ENCODE assay signal across 16 cellular contexts in the genomic region with DNA sequence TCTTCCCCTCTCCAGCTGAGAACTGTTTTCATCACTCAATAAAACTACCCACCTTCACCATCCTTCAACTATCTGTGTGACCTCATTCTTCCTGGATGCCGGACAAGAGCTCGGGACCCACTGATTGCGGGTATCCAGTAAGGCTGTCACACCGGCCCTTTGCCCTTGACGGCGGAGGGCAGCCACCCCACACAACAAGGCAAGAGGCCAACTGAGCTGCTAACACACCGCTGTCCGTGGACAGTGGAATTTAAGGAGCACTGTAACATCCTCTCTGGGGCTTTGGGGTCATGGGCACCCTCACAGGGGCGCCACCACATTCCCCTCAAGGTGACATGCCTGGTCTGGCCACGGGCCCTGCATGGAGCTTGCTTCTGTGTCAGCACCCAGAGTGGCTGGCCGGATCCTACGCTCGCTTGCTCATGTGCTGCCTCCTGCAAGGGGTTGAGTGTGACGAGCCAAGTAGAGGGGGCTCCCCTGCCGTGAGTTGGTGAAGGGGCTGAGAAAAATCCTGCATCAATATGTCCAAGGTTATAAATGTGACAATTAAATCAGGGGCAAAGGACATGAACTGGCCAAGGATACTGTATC.
"Had no signal": no experiment of that assay in that cellular context is flagged by ENCODE, and none has a peak within 500 bp of the region (broad histone marks: within the 10 kb centered on the region; RNA-seq: fewer than 3 reads in every experiment).

No MANE protein-coding gene starts in this region.

- H3K9me3 Mint-ChIP-seq: central memory CD8-positive, alpha-beta T cell; natural killer cell treated with Interleukin-12 subunit alpha and Interleukin-12 subunit beta and Interleukin-15 and Interleukin-18, amount 100 ng/mL, for 72 hours had no signal

- ATAC-seq: esophagus mucosa, left lobe of liver, lower lobe of right lung had no signal

- H3K4me3 ChIP-seq: lower lobe of right lung, prostate gland, sigmoid colon, skin epidermis had no signal

- H3K4me1 ChIP-seq: lower lobe of right lung, parathyroid adenoma, prostate gland had no signal

- H3K27ac ChIP-seq: lower lobe of right lung, parathyroid adenoma, prostate gland, sigmoid colon, skin epidermis had no signal

- H3K27ac Mint-ChIP-seq: natural killer cell treated with Interleukin-12 subunit alpha and Interleukin-12 subunit beta and Interleukin-15 and Interleukin-18, amount 100 ng/mL, for 72 hours had no signal

- H3K36me3 Mint-ChIP-seq: natural killer cell treated with Interleukin-12 subunit alpha and Interleukin-12 subunit beta and Interleukin-15 and Interleukin-18, amount 100 ng/mL, for 72 hours had no signal

- H3K27me3 ChIP-seq: sigmoid colon had no signal

- H3K4me1 Mint-ChIP-seq: central memory CD8-positive, alpha-beta T cell had no signal

- DNase-seq: effector memory CD4-positive, alpha-beta T cell; kidney glomerular epithelial cell; lower lobe of right lung; mesenchymal stem cell; midbrain; sigmoid colon; stimulated activated CD4-positive, alpha-beta T cell treated with anti-CD3 and anti-CD28 coated beads, Interleukin-2, amount 100 ng/mL, for 24 hours; stimulated activated naive CD4-positive, alpha-beta T cell treated with Interleukin-2 at 50 U/mL for 16 hours; trophoblast cell had no signal

- H3K9me3 ChIP-seq: lower lobe of right lung, prostate gland, sigmoid colon had no signal

- H3K4me3 Mint-ChIP-seq: central memory CD8-positive, alpha-beta T cell; natural killer cell treated with Interleukin-12 subunit alpha and Interleukin-12 subunit beta and Interleukin-15 and Interleukin-18, amount 100 ng/mL, for 72 hours had no signal

- H3K36me3 ChIP-seq: lower lobe of right lung, prostate gland, sigmoid colon had no signal
